In genomic region chr12:6093764-6094163, GRCh38 we compare ENCODE assay signal across 1 cellular context.
TF ChIP-seq lines count a peak whose summit lies in the region.

No MANE protein-coding gene starts in this region.

TF ChIP-seq in HCT116, 20 proteins besides CTCF, POLR2A, EP300 and RAD21:
- TF ChIP-seq REST (IDR thresholded peaks at IDR 0.05; ENCODE audit: low read depth) (no peak), ZBTB33 (IDR thresholded peaks at IDR 0.05; ENCODE audit: extremely low read depth, insufficient replicate concordance, low read length) (no peak), MAX (IDR thresholded peaks at IDR 0.05) (0 out of 2 replicates have a peak, but pooled peaks have one; percentile 38), POLR2AphosphoS5 (IDR thresholded peaks at IDR 0.05; ENCODE audit: low read depth, low read length) (no peak)
